Comparison of ENCODE assay signal across 29 cellular contexts in the genomic region with DNA sequence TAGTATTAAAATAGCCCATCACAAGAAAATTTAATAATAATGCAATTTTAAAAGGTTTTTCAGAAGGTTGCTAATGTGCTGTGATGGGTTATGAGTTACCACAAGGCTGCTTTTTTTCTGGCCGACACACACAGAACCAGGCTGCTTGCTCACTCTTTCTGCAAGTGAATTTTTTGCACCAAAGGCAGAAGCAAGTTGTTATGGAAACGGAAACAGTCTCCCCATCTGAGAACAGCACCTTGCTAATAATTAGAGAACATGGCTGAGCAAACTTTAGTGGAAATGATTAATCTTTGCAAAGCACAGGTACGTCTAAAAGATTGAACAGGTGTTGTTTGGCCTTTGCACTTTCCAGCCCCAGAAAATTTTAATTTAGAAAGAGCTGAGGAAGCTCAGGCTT. TPM values are rescaled to one million over a fixed set of nuclear protein-coding genes. Genes with fewer than 3 reads are reported as not detected.
"Had no signal": no experiment of that assay in that cellular context is flagged by ENCODE, and none has a peak within 500 bp of the region (broad histone marks: within the 10 kb centered on the region; RNA-seq: fewer than 3 reads in every experiment).

No MANE protein-coding gene starts in this region.

- H3K4me3 ChIP-seq: heart left ventricle, left lung, lower lobe of right lung, ovary, skin epidermis, stomach, suprapubic skin, thoracic aorta, tibial artery, upper lobe of right lung had no signal

- H3K27me3 ChIP-seq: heart left ventricle, left lung, ovary, stomach, suprapubic skin, tibial artery, upper lobe of right lung had no signal

- H3K4me1 ChIP-seq: heart left ventricle, left lung, lower lobe of right lung, suprapubic skin, upper lobe of right lung had no signal

- DNase-seq: heart left ventricle; immature natural killer cell; islet precursor cell; left cardiac atrium; left lung; lower lobe of right lung; mammary epithelial cell; mesenchymal stem cell; naive B cell; natural killer cell; nephron progenitor cell; ovary; retina; right cardiac atrium; stimulated activated CD4-positive, alpha-beta T cell treated with anti-CD3 and anti-CD28 coated beads, Interleukin-12 subunit alpha, Interleukin-12 subunit beta, amount 100 ng/mL, for 4 hours; stimulated activated CD4-positive, alpha-beta T cell treated with anti-CD3 and anti-CD28 coated beads, Interleukin-15, amount 100 ng/mL, for 24 hours; stimulated activated CD4-positive, alpha-beta T cell treated with anti-CD3 and anti-CD28 coated beads, Interleukin-2, amount 100 ng/mL, for 24 hours; stimulated activated CD4-positive, alpha-beta T cell treated with anti-CD3 and anti-CD28 coated beads, Interleukin-4, amount 100 ng/mL, for 1 hour; stimulated activated naive B cell treated with anti-CD40 and anti-IgM and Interleukin-4, amounts not matched to agents 10 μg/mL and 1 μg/mL and 100 μg/mL, for 72 hours; stimulated activated naive CD8-positive, alpha-beta T cell treated with anti-CD3 and anti-CD28 coated beads, Interleukin-15, Interleukin-2, amounts not matched to agents 100 U/mL and 50 U/mL, for 24 hours; stomach; tibial artery; trophoblast cell; upper lobe of right lung had no signal

- H3K9me3 ChIP-seq: heart left ventricle, left lung, lower lobe of right lung, ovary, stomach, suprapubic skin, thoracic aorta, tibial artery, upper lobe of right lung had no signal

- ATAC-seq: heart left ventricle; left cardiac atrium; left lung; lower lobe of right lung; natural killer cell; right cardiac atrium; sciatic nerve; stimulated activated naive B cell treated with anti-CD40 and anti-IgM and Interleukin-4, amounts not matched to agents 10 μg/mL and 1 μg/mL and 100 μg/mL, for 72 hours; stimulated activated naive CD8-positive, alpha-beta T cell treated with anti-CD3 and anti-CD28 coated beads, Interleukin-15, Interleukin-2, amounts not matched to agents 100 U/mL and 50 U/mL, for 24 hours; upper lobe of right lung had no signal

- H3K27ac ChIP-seq: heart left ventricle, left lung, lower lobe of right lung, ovary, skin epidermis, stomach, suprapubic skin, thoracic aorta, tibial artery, upper lobe of right lung had no signal

- H3K36me3 ChIP-seq: heart left ventricle, left lung, lower lobe of right lung, ovary, stomach, suprapubic skin, thoracic aorta, tibial artery, upper lobe of right lung had no signal

RNA-seq across cellular contexts. Expression of a gene that starts 51.0 kb away (rescaled TPM):
- total RNA-seq: pulmonary artery endothelial cell had no signal
